In genomic region chr22:22458896-22459588, GRCh38 we compare ENCODE assay signal across 25 cellular contexts. TPM values are rescaled to one million over a fixed set of nuclear protein-coding genes. Genes with fewer than 3 reads are reported as not detected.
"Had no signal": no experiment of that assay in that cellular context is flagged by ENCODE, and none has a peak within 500 bp of the region (broad histone marks: within the 10 kb centered on the region; RNA-seq: fewer than 3 reads in every experiment).

No MANE protein-coding gene starts in this region.

- ATAC-seq: activated CD8-positive, alpha-beta T cell treated with anti-CD3 and anti-CD28 coated beads for 36 hours; activated T-cell treated with anti-CD3 and anti-CD28 coated beads, Interleukin-2, amount 50 U/mL, for 4 hours; activated T-helper 17 cell treated with anti-CD3 and anti-CD28 coated beads, Interleukin-2, amount 50 U/mL, for 72 hours; esophagus mucosa; left colon; sciatic nerve; stimulated activated effector memory CD8-positive, alpha-beta T cell treated with anti-CD3 and anti-CD28 coated beads, Interleukin-12 subunit alpha, Interleukin-12 subunit beta, amount 100 ng/mL, for 72 hours; stimulated activated naive CD8-positive, alpha-beta T cell treated with anti-CD3 and anti-CD28 coated beads, Interleukin-15, amount 100 ng/mL, for 72 hours had no signal

- H3K4me3 ChIP-seq: adrenal gland, skin epidermis, uterus had no signal

- FAIRE-seq: kidney had no signal

- H3K4me1 ChIP-seq: adrenal gland, uterus had no signal

- H3K27me3 ChIP-seq: uterus had no signal

- H3K36me3 ChIP-seq: adrenal gland, neutrophil, uterus had no signal

- DNase-seq: activated CD4-positive, alpha-beta T cell treated with anti-CD3 and anti-CD28 coated beads, Interleukin-2, amount 50 U/mL, for 1 hour; activated CD8-positive, alpha-beta T cell treated with anti-CD3 and anti-CD28 coated beads for 36 hours; activated gamma-delta T cell treated with Interleukin-2 at 50 U/mL for 16 hours; activated naive CD8-positive, alpha-beta T cell treated with anti-CD3 and anti-CD28 coated beads for 36 hours; activated T-cell treated with anti-CD3 and anti-CD28 coated beads, Interleukin-2, amount 50 U/mL, for 4 hours; adrenal gland; aorta; cortex of kidney; foreskin melanocyte; kidney; left colon; mammary epithelial cell; naive B cell; nephron progenitor cell; stimulated activated CD4-positive, alpha-beta T cell treated with anti-CD3 and anti-CD28 coated beads, Interleukin-4, amount 100 ng/mL, for 24 hours; stimulated activated naive CD8-positive, alpha-beta T cell treated with anti-CD3 and anti-CD28 coated beads, Interleukin-15, amount 100 ng/mL, for 72 hours; substantia nigra; T-helper 2 cell; uterus had no signal

- H3K27ac ChIP-seq: adrenal gland, neutrophil, skin epidermis, uterus had no signal

RNA-seq across cellular contexts. Expression of gene ZNF280B, which starts 49.5 kb away (rescaled TPM):
- polyA plus RNA-seq: aorta had no signal
